Comparison of ENCODE assay signal across 8 cellular contexts in the genomic region with DNA sequence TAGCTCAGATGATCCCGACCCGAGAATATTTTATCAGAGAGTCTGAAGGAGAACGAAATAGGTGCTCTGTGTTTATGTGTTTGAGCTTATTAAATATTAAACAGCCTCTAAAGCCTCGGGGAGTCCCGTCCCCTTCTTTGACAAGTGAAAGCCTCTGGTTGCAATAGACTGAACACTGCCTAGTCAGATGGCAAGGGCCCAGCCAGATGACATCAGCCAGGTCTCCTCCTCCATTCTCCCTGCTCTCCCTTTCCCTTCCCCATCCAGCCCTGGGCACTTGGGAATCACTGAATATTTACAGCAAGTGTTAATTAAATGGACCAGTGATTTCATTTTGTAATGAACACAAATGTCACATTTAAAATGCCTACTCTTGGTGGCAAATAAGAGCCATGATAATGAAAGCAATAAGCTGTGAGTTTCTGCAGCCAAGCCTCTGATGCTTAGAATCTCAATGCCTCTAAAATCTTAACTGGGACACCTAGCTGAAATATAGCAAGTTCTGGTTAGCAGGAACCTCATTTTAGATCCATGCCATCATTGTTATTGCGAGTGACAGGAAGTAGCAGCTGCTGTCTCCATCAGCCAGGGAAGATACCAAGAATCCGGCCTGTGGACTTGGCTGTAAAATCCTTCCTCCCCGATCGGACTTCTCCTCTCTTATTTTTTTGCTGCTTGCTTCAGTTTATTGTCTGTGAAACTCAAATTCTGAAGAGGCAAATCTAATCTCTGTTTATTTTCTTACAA.
A peak's percentile ranks its signal among the peaks of the same experiment; 100 is the strongest.
DNase-seq lines count a peak whose midpoint lies in the region; ATAC-seq and TF ChIP-seq lines count a peak whose summit lies in the region.

No MANE protein-coding gene starts in this region.

- TF ChIP-seq CTCF in DND-41 (IDR thresholded peaks at IDR 0.05; ENCODE audit: borderline replicate concordance, extremely low read depth, low read length, poor library complexity, severe bottlenecking) (no peak), SK-N-SH (IDR thresholded peaks at IDR 0.05) (no peak), gastroesophageal sphincter (IDR thresholded peaks at IDR 0.05) (no peak)

- POLR2A ChIA-PET in SK-N-SH (lab: Yijun Ruan, JAX) = no interaction called here

- H3K27ac ChIP-seq in DND-41 (ENCODE audit: low read length) (no peak overlapping the region), SK-N-SH (ENCODE audit: low read depth in 2 of 2, low read length in 1 of 2) (peak overlapping the region; percentile 51 to 71), gastroesophageal sphincter (peak overlapping the region; percentile 4 to 86 (median 77))

- CTCF ChIA-PET in SK-N-SH (lab: Yijun Ruan, JAX) = interaction anchor here (0.8 to 6.2 kb wide), 13 partner anchors 8 to 690 kb away, joined by 3 to 66 read pairs (median 3); no protein-coding TSS in a partner anchor

- no peak overlapping the region for H3K9ac ChIP-seq in DND-41 (ENCODE audit: low read depth, low read length)
- peak overlapping the region; percentile 32; the same call in 1 of the 2 replicates for H3K9ac ChIP-seq in SK-N-SH

- no peaks in the 10 kb centered on the region for H3K9me3 ChIP-seq in DND-41 (ENCODE audit: insufficient read depth, low read length, severe bottlenecking)
- H3K9me3 ChIP-seq in SK-N-SH = no peaks in the 10 kb centered on the region
- H3K9me3 ChIP-seq in gastroesophageal sphincter = no peaks in the 10 kb centered on the region

- WGBS in SK-N-SH (ENCODE audit: low lambda C conversion rate) = 85% methylated on average over 9 of the region's 9 CpGs
- 25 to 36% methylated on average over 6 to 9 of the region's 9 CpGs for WGBS in gastroesophageal sphincter (ENCODE audit: low coverage in 1 of 2), 2 donors

- TF ChIP-seq RAD21 in SK-N-SH (IDR thresholded peaks at IDR 0.05; ENCODE audit: low read length) = no peak; the same call in 1 of the 2 replicates

- ATAC-seq in DND-41 (ENCODE audit: insufficient read depth, low read depth) (no peak), gastroesophageal sphincter (peak; percentile 71)

- DNase-seq in DND-41 (no peak), SK-N-SH (no peak), pons (ENCODE audit: low spot score) (peak; percentile 48), OCI-M1 (lab: John Stamatoyannopoulos, UW) (no peak), NCI-H1092 (lab: John Stamatoyannopoulos, UW) (no peak), NCI-H2227 (lab: John Stamatoyannopoulos, UW; ENCODE audit: unreplicated experiment) (no peak), COLO829 (ENCODE audit: low spot score) (no peak)

- TF ChIP-seq EP300 in SK-N-SH (IDR thresholded peaks at IDR 0.05; ENCODE audit: borderline replicate concordance in 1 of 2, low read depth in 1 of 2, low read length in 1 of 2) (no peak), gastroesophageal sphincter (IDR thresholded peaks at IDR 0.05) (no peak)

- peaks cover 29% of the 10 kb centered on the region for H3K4me1 ChIP-seq in DND-41 (ENCODE audit: insufficient read depth, low read length)
- peaks cover 24 to 42% of the 10 kb centered on the region in 2 experiments for H3K4me1 ChIP-seq in SK-N-SH (ENCODE audit: control insufficient read depth in 1 of 2, insufficient read depth in 2 of 2, low read depth in 1 of 2, low read length in 1 of 2)
- H3K4me1 ChIP-seq in gastroesophageal sphincter = peaks cover 6 to 34% (median 12%) of the 10 kb centered on the region in 3 donors

- H3K4me3 ChIP-seq in DND-41 (ENCODE audit: low read depth in 1 of 2, low read length in 2 of 2) (no peak overlapping the region), SK-N-SH (ENCODE audit: low read depth in 2 of 2, low read length in 1 of 2) (no peak overlapping the region), gastroesophageal sphincter (no peak overlapping the region)

- H3K9me2 ChIP-seq in SK-N-SH = no peaks in the 10 kb centered on the region

- H3K36me3 ChIP-seq in DND-41 (ENCODE audit: insufficient read depth, low read length) = no peaks in the 10 kb centered on the region
- peaks cover 10 to 13% of the 10 kb centered on the region in 2 experiments for H3K36me3 ChIP-seq in SK-N-SH (replicated peaks in 1 of 2; ENCODE audit: control insufficient read depth in 1 of 2, insufficient read depth in 2 of 2, low read length in 1 of 2)
- H3K36me3 ChIP-seq in gastroesophageal sphincter = peaks cover 0 to 13% of the 10 kb centered on the region in 2 donors

- no peak for TF ChIP-seq POLR2A in gastroesophageal sphincter (IDR thresholded peaks at IDR 0.05)

- H3F3A ChIP-seq in SK-N-SH (replicated peaks; ENCODE audit: insufficient read depth) = peaks cover 32% of the 10 kb centered on the region

- H3K4me2 ChIP-seq in DND-41 (ENCODE audit: insufficient read depth, low read length) (no peak overlapping the region), SK-N-SH (peak overlapping the region; percentile 22; the same call in 1 of the 2 replicates)

- H3K79me2 ChIP-seq in DND-41 (ENCODE audit: insufficient read depth, low read length) (no peaks in the 10 kb centered on the region), SK-N-SH (ENCODE audit: insufficient read depth) (peaks cover 31% of the 10 kb centered on the region; the same call in 1 of the 2 replicates)

- H3K27me3 ChIP-seq in DND-41 (ENCODE audit: insufficient read depth, low read length, poor library complexity) = no peaks in the 10 kb centered on the region
- H3K27me3 ChIP-seq in SK-N-SH (ENCODE audit: insufficient read depth) = no peaks in the 10 kb centered on the region
- H3K27me3 ChIP-seq in gastroesophageal sphincter = no peaks in the 10 kb centered on the region

- H4K20me1 ChIP-seq in DND-41 (ENCODE audit: insufficient read depth, low read length) (no peaks in the 10 kb centered on the region), SK-N-SH (ENCODE audit: insufficient read depth) (no peaks in the 10 kb centered on the region)

- H2AFZ ChIP-seq in DND-41 (ENCODE audit: low read depth, low read length) (0 out of 2 replicates have a peak overlapping the region, but pooled peaks have one; percentile 25), SK-N-SH (ENCODE audit: low read depth) (no peak overlapping the region)

TF ChIP-seq in SK-N-SH, 30 proteins besides CTCF, POLR2A, EP300 and RAD21:
- TF ChIP-seq PBX3 (IDR thresholded peaks at IDR 0.05) (no peak), JUND (IDR thresholded peaks at IDR 0.05) (0 out of 2 replicates have a peak, but pooled peaks have one; percentile 7)
